In the genomic region with DNA sequence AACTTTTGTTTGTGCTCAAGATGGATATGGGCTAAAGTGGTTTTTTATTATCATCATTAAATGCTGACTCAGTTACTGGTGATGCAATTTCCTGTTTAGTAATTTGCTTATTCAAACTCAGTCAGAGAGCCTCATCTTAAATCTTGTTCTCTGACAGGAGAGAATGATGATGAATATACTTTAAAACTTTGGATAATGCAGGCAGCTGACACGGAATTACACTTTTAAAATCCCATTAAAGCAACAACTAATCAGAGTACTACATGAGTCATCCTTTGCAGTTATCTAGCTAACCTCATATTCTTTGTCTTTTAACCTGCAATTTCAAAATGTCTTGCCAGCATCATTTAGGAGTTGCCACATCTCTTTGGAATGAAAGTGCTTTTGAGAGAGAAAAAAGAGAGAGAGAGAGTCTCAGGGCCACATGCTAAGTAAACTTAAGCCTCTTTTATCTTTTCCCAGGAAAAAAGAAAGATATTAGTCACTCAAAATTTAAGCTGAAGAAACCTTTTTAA, we compare ENCODE assay signal across 12 cellular contexts. TPM values are rescaled to one million over a fixed set of nuclear protein-coding genes. Genes with fewer than 3 reads are reported as not detected.
DNase-seq lines count a peak whose midpoint lies in the region; ATAC-seq and TF ChIP-seq lines count a peak whose summit lies in the region.
"Had no signal": no experiment of that assay in that cellular context is flagged by ENCODE, and none has a peak within 500 bp of the region (broad histone marks: within the 10 kb centered on the region; RNA-seq: fewer than 3 reads in every experiment).

No MANE protein-coding gene starts in this region.

- H3K4me2 ChIP-seq in GM23248 (ENCODE audit: unreplicated experiment) (peak overlapping the region; percentile 52), osteoblast (ENCODE audit: insufficient read depth, low read length) (no peak overlapping the region)

- H3K9me3 Mint-ChIP-seq in activated CD4-positive, alpha-beta T cell treated with anti-CD3 and anti-CD28 coated beads for 36 hours (ENCODE audit: low read depth) = no peaks in the 10 kb centered on the region
- H3K9me3 Mint-ChIP-seq in activated CD8-positive, alpha-beta T cell treated with anti-CD3 and anti-CD28 coated beads for 36 hours = no peaks in the 10 kb centered on the region
- H3K9me3 Mint-ChIP-seq: central memory CD8-positive, alpha-beta T cell; stimulated activated memory B cell treated with anti-CD40 and anti-IgM and Interleukin-4, amounts not matched to agents 10 μg/mL and 1 μg/mL and 100 μg/mL, for 72 hours had no signal

- H3F3A ChIP-seq in GM23248 (ENCODE audit: insufficient read depth) = peaks cover 23% of the 10 kb centered on the region

- in situ Hi-C loops in GM23248 (cut with MboI) = no loop called here

- 0 out of 2 replicates have a peak, but pooled peaks cover 5% of the 10 kb centered on the region for H3K27me3 ChIP-seq in GM23248 (replicated peaks; ENCODE audit: insufficient read depth)
- no peaks in the 10 kb centered on the region for H3K27me3 ChIP-seq in osteoblast (ENCODE audit: insufficient read depth, low read length)
- H3K27me3 ChIP-seq: SJSA1 had no signal

- ATAC-seq in activated CD4-positive, alpha-beta T cell treated with anti-CD3 and anti-CD28 coated beads for 36 hours = no peak
- no peak for ATAC-seq in activated CD8-positive, alpha-beta T cell treated with anti-CD3 and anti-CD28 coated beads for 36 hours
- ATAC-seq: stimulated activated memory B cell treated with anti-CD40 and anti-IgM and Interleukin-4, amounts not matched to agents 10 μg/mL and 1 μg/mL and 100 μg/mL, for 72 hours had no signal

- no peaks in the 10 kb centered on the region for H3K9me2 ChIP-seq in GM23248 (ENCODE audit: insufficient read depth)

- no peaks in the 10 kb centered on the region for H4K20me1 ChIP-seq in GM23248 (ENCODE audit: insufficient read depth)
- H4K20me1 ChIP-seq in osteoblast (ENCODE audit: insufficient read depth, low read length) = no peaks in the 10 kb centered on the region

- H3K9me3 ChIP-seq in GM23248 (ENCODE audit: low read depth) (no peaks in the 10 kb centered on the region), osteoblast (ENCODE audit: low read depth, low read length) (no peaks in the 10 kb centered on the region)
- H3K9me3 ChIP-seq: SJSA1 had no signal

- peaks cover 4% of the 10 kb centered on the region for H3K27me3 Mint-ChIP-seq in activated CD4-positive, alpha-beta T cell treated with anti-CD3 and anti-CD28 coated beads for 36 hours
- no peaks in the 10 kb centered on the region for H3K27me3 Mint-ChIP-seq in activated CD8-positive, alpha-beta T cell treated with anti-CD3 and anti-CD28 coated beads for 36 hours
- H3K27me3 Mint-ChIP-seq: stimulated activated memory B cell treated with anti-CD40 and anti-IgM and Interleukin-4, amounts not matched to agents 10 μg/mL and 1 μg/mL and 100 μg/mL, for 72 hours had no signal

- no peak overlapping the region for H3K27ac Mint-ChIP-seq in activated CD4-positive, alpha-beta T cell treated with anti-CD3 and anti-CD28 coated beads for 36 hours
- H3K27ac Mint-ChIP-seq in activated CD8-positive, alpha-beta T cell treated with anti-CD3 and anti-CD28 coated beads for 36 hours = no peak overlapping the region
- H3K27ac Mint-ChIP-seq: stimulated activated memory B cell treated with anti-CD40 and anti-IgM and Interleukin-4, amounts not matched to agents 10 μg/mL and 1 μg/mL and 100 μg/mL, for 72 hours had no signal

- no peak for TF ChIP-seq CTCF in osteoblast (IDR thresholded peaks at IDR 0.05; ENCODE audit: extremely low read depth, low read depth, low read length)
- TF ChIP-seq CTCF in activated CD8-positive, alpha-beta T cell treated with anti-CD3 and anti-CD28 coated beads for 36 hours (IDR thresholded peaks at IDR 0.05) = no peak

- CTCF ChIA-PET in activated CD4-positive, alpha-beta T cell treated with anti-CD3 and anti-CD28 coated beads for 36 hours (lab: Charles Lee) = interaction anchor here (0.8 to 1.6 kb wide), 3 partner anchors 9 kb away, joined by 3 to 12 read pairs (median 9); a partner anchor contains a TSS
- CTCF ChIA-PET in activated CD8-positive, alpha-beta T cell treated with anti-CD3 and anti-CD28 coated beads for 36 hours (lab: Charles Lee) = interaction anchor here (0.9 to 2.1 kb wide), 2 partner anchors 9 to 66 kb away, joined by 5 to 10 read pairs; no protein-coding TSS in a partner anchor

- no peak overlapping the region for H3K9ac ChIP-seq in GM23248

- peak; percentile 72 for DNase-seq in GM23248
- peak; percentile 97 for DNase-seq in NCI-H226
- peak; percentile 31 for DNase-seq in dedifferentiated amniotic fluid mesenchymal stem cell (ENCODE audit: extremely low spot score)
- peak; percentile 41 for DNase-seq in osteoblast (ENCODE audit: insufficient read length, low spot score, missing footprints)
- no peak for DNase-seq in NCI-H2081 treated with DMSO at 0.1 percent for 48 hours (lab: John Stamatoyannopoulos, UW)
- DNase-seq in activated CD4-positive, alpha-beta T cell treated with anti-CD3 and anti-CD28 coated beads for 36 hours = no peak
- no peak for DNase-seq in activated CD8-positive, alpha-beta T cell treated with anti-CD3 and anti-CD28 coated beads for 36 hours
- DNase-seq in NCI-H1694 treated with DMSO at 0.1 percent for 48 hours (lab: John Stamatoyannopoulos, UW) = no peak
- DNase-seq: right cardiac atrium had no signal

- H3K4me1 Mint-ChIP-seq in activated CD4-positive, alpha-beta T cell treated with anti-CD3 and anti-CD28 coated beads for 36 hours = no peaks in the 10 kb centered on the region
- H3K4me1 Mint-ChIP-seq in activated CD8-positive, alpha-beta T cell treated with anti-CD3 and anti-CD28 coated beads for 36 hours (ENCODE audit: low read depth) = peaks cover 2% of the 10 kb centered on the region
- H3K4me1 Mint-ChIP-seq: central memory CD8-positive, alpha-beta T cell; stimulated activated memory B cell treated with anti-CD40 and anti-IgM and Interleukin-4, amounts not matched to agents 10 μg/mL and 1 μg/mL and 100 μg/mL, for 72 hours had no signal

- POLR2A ChIA-PET in activated CD4-positive, alpha-beta T cell treated with anti-CD3 and anti-CD28 coated beads for 36 hours (lab: Charles Lee) = no interaction called here
- POLR2A ChIA-PET in activated CD8-positive, alpha-beta T cell treated with anti-CD3 and anti-CD28 coated beads for 36 hours (lab: Charles Lee) = no interaction called here

- H3K36me3 Mint-ChIP-seq in activated CD4-positive, alpha-beta T cell treated with anti-CD3 and anti-CD28 coated beads for 36 hours (ENCODE audit: low read depth) = no peaks in the 10 kb centered on the region
- H3K36me3 Mint-ChIP-seq in activated CD8-positive, alpha-beta T cell treated with anti-CD3 and anti-CD28 coated beads for 36 hours (ENCODE audit: low read depth) = no peaks in the 10 kb centered on the region
- H3K36me3 Mint-ChIP-seq: stimulated activated memory B cell treated with anti-CD40 and anti-IgM and Interleukin-4, amounts not matched to agents 10 μg/mL and 1 μg/mL and 100 μg/mL, for 72 hours had no signal

- intact Hi-C loops in activated CD4-positive, alpha-beta T cell treated with anti-CD3 and anti-CD28 coated beads for 36 hours (cut with DNase I, micrococcal nuclease) = no loop called here
- intact Hi-C loops in activated CD8-positive, alpha-beta T cell treated with anti-CD3 and anti-CD28 coated beads for 36 hours (cut with micrococcal nuclease) = no loop called here

- peaks cover 16% of the 10 kb centered on the region for H3K4me1 ChIP-seq in GM23248 (ENCODE audit: insufficient read depth)
- peaks cover 7% of the 10 kb centered on the region for H3K4me1 ChIP-seq in osteoblast (ENCODE audit: insufficient read depth, low read length)
- H3K4me1 ChIP-seq: SJSA1 had no signal

- H3K36me3 ChIP-seq in GM23248 (ENCODE audit: low read depth) = no peaks in the 10 kb centered on the region
- no peaks in the 10 kb centered on the region for H3K36me3 ChIP-seq in osteoblast (ENCODE audit: insufficient read depth, low read length)
- H3K36me3 ChIP-seq: SJSA1 had no signal

- H3K4me3 Mint-ChIP-seq in activated CD4-positive, alpha-beta T cell treated with anti-CD3 and anti-CD28 coated beads for 36 hours = no peak overlapping the region
- no peak overlapping the region for H3K4me3 Mint-ChIP-seq in activated CD8-positive, alpha-beta T cell treated with anti-CD3 and anti-CD28 coated beads for 36 hours
- H3K4me3 Mint-ChIP-seq: central memory CD8-positive, alpha-beta T cell; stimulated activated memory B cell treated with anti-CD40 and anti-IgM and Interleukin-4, amounts not matched to agents 10 μg/mL and 1 μg/mL and 100 μg/mL, for 72 hours had no signal

- H2AFZ ChIP-seq in GM23248 (no peak overlapping the region), osteoblast (ENCODE audit: low read length) (no peak overlapping the region)

- no peak overlapping the region for H3K4me3 ChIP-seq in GM23248
- no peak overlapping the region for H3K4me3 ChIP-seq in osteoblast (ENCODE audit: insufficient read depth, low read length)
- H3K4me3 ChIP-seq: SJSA1 had no signal

- H3K79me2 ChIP-seq in GM23248 (ENCODE audit: insufficient read depth) = no peaks in the 10 kb centered on the region
- no peaks in the 10 kb centered on the region for H3K79me2 ChIP-seq in osteoblast (ENCODE audit: insufficient read depth, low read length)

- WGBS in GM23248 (ENCODE audit: low coverage in 1 of 2, low lambda C conversion rate in 2 of 2, missing lambda C conversion rate in 2 of 2), 2 experiments = 0% methylated on average over 1 of the region's 1 CpG

- H3K27ac ChIP-seq in GM23248 (peak overlapping the region; percentile 1; the same call in 1 of the 2 replicates), osteoblast (ENCODE audit: low read depth, low read length) (peak overlapping the region; percentile 40)
- H3K27ac ChIP-seq: SJSA1 had no signal

RNA-seq across cellular contexts. Expression of a gene that starts 9.2 kb away (rescaled TPM):
- total RNA-seq in GM23248 (2014; rRNA removed; shearing (Covaris generic)) = not detected in 2 replicates
- not detected in 2 replicates for polyA plus RNA-seq in GM23248 (2016; fragmentation: Nextera tagmentation; extraction: Ambion mirVana)
- not detected in 2 replicates for total RNA-seq in osteoblast
- total RNA-seq in activated CD4-positive, alpha-beta T cell treated with anti-CD3 and anti-CD28 coated beads for 36 hours = 1 to 10 TPM; 1.1 TPM
- under 1 TPM; 0.43 to 0.87 TPM for total RNA-seq in activated CD8-positive, alpha-beta T cell treated with anti-CD3 and anti-CD28 coated beads for 36 hours
- total RNA-seq: SJSA1 had no signal

RNA-seq across cellular contexts. Expression of a gene that starts 41.5 kb away (rescaled TPM):
- total RNA-seq in GM23248 (2014; rRNA removed; shearing (Covaris generic)) = not detected in 2 replicates
- polyA plus RNA-seq in GM23248 (2016; fragmentation: Nextera tagmentation; extraction: Ambion mirVana) = not detected in 2 replicates
- total RNA-seq in osteoblast = not detected in 2 replicates
- total RNA-seq in activated CD4-positive, alpha-beta T cell treated with anti-CD3 and anti-CD28 coated beads for 36 hours = not detected
- not detected for total RNA-seq in activated CD8-positive, alpha-beta T cell treated with anti-CD3 and anti-CD28 coated beads for 36 hours
- total RNA-seq: right cardiac atrium, SJSA1 had no signal
- polyA plus RNA-seq: right cardiac atrium had no signal

Comparison
In these comparisons a context has a peak if more than half of its experiments do, and no peak if none do; other contexts are left out.
1. DNase-seq: peak in GM23248 (single experiment), NCI-H226 (single experiment), dedifferentiated amniotic fluid mesenchymal stem cell (single experiment) and osteoblast (single experiment); none in NCI-H2081 treated with DMSO at 0.1 percent for 48 hours (single experiment), activated CD4-positive, alpha-beta T cell treated with anti-CD3 and anti-CD28 coated beads for 36 hours (single experiment), activated CD8-positive, alpha-beta T cell treated with anti-CD3 and anti-CD28 coated beads for 36 hours (single experiment) and NCI-H1694 treated with DMSO at 0.1 percent for 48 hours (single experiment).